ENCODE assay signal across 14 cellular contexts in genomic region chr5:171999877-172000276, GRCh38. TPM values are rescaled to one million over a fixed set of nuclear protein-coding genes. Genes with fewer than 3 reads are reported as not detected.
A peak's percentile ranks its signal among the peaks of the same experiment; 100 is the strongest.
DNase-seq lines count a peak whose midpoint lies in the region; ATAC-seq lines count a peak whose summit lies in the region.
"Had no signal": no experiment of that assay in that cellular context is flagged by ENCODE, and none has a peak within 500 bp of the region (broad histone marks: within the 10 kb centered on the region; RNA-seq: fewer than 3 reads in every experiment).

No MANE protein-coding gene starts in this region.

- H3K4me3 Mint-ChIP-seq in CD4-positive, CD25-positive, alpha-beta regulatory T cell, result peak overlapping the region in 1 of 4 donors; percentile 58
- no peak overlapping the region for H3K4me3 Mint-ChIP-seq in activated naive CD8-positive, alpha-beta T cell treated with anti-CD3 and anti-CD28 coated beads, Interleukin-2, amount 50 U/mL, for 24 hours

- no peak overlapping the region for H3K27ac ChIP-seq in CD4-positive, CD25-positive, alpha-beta regulatory T cell (ENCODE audit: insufficient read depth, low read length, poor library complexity, severe bottlenecking)
- H3K27ac ChIP-seq: WERI-Rb-1 had no signal

- H3K36me3 ChIP-seq in CD4-positive, CD25-positive, alpha-beta regulatory T cell (ENCODE audit: control insufficient read depth, insufficient read depth, low read length), result peaks cover 15% of the 10 kb centered on the region
- H3K36me3 ChIP-seq in MG63, result peaks cover 25% of the 10 kb centered on the region

- no peaks in the 10 kb centered on the region for H3K27me3 Mint-ChIP-seq in CD4-positive, CD25-positive, alpha-beta regulatory T cell
- H3K27me3 Mint-ChIP-seq in activated naive CD8-positive, alpha-beta T cell treated with anti-CD3 and anti-CD28 coated beads, Interleukin-2, amount 50 U/mL, for 24 hours, result no peaks in the 10 kb centered on the region

- H3K9me3 Mint-ChIP-seq in CD4-positive, CD25-positive, alpha-beta regulatory T cell, result no peaks in the 10 kb centered on the region
- no peaks in the 10 kb centered on the region for H3K9me3 Mint-ChIP-seq in activated naive CD8-positive, alpha-beta T cell treated with anti-CD3 and anti-CD28 coated beads, Interleukin-2, amount 50 U/mL, for 24 hours

- H3K9me3 ChIP-seq in CD4-positive, CD25-positive, alpha-beta regulatory T cell (ENCODE audit: control insufficient read depth in 2 of 2, low read length in 2 of 2), result no peaks in the 10 kb centered on the region
- no peaks in the 10 kb centered on the region for H3K9me3 ChIP-seq in MG63

- H3K36me3 Mint-ChIP-seq in CD4-positive, CD25-positive, alpha-beta regulatory T cell, result peaks cover 8% of the 10 kb centered on the region
- peaks cover 54% of the 10 kb centered on the region for H3K36me3 Mint-ChIP-seq in activated naive CD8-positive, alpha-beta T cell treated with anti-CD3 and anti-CD28 coated beads, Interleukin-2, amount 50 U/mL, for 24 hours (ENCODE audit: low read depth)

- H3K27ac Mint-ChIP-seq in CD4-positive, CD25-positive, alpha-beta regulatory T cell, result peak overlapping the region in 1 of 3 donors; percentile 39
- H3K27ac Mint-ChIP-seq in activated naive CD8-positive, alpha-beta T cell treated with anti-CD3 and anti-CD28 coated beads, Interleukin-2, amount 50 U/mL, for 24 hours, result peak overlapping the region; percentile 53

- peaks cover 33% of the 10 kb centered on the region for H3K4me1 ChIP-seq in CD4-positive, CD25-positive, alpha-beta regulatory T cell (ENCODE audit: control insufficient read depth, insufficient read depth, low read length, poor library complexity, severe bottlenecking)

- H3K27me3 ChIP-seq in CD4-positive, CD25-positive, alpha-beta regulatory T cell (ENCODE audit: control insufficient read depth, insufficient read depth, low read length), result no peaks in the 10 kb centered on the region
- no peaks in the 10 kb centered on the region for H3K27me3 ChIP-seq in MG63

- ATAC-seq in CD4-positive, CD25-positive, alpha-beta regulatory T cell (ENCODE audit: low read depth in 2 of 2), result no peak
- ATAC-seq in GM21423 (IDR thresholded peaks at IDR 0.05; ENCODE audit: unreplicated experiment) (peak; percentile 51), HG03520 (IDR thresholded peaks at IDR 0.05; ENCODE audit: unreplicated experiment) (peak; percentile 39)
- ATAC-seq in activated naive CD8-positive, alpha-beta T cell treated with anti-CD3 and anti-CD28 coated beads, Interleukin-2, amount 50 U/mL, for 24 hours, result no peak

- peaks cover 47 to 86% (median 76%) of the 10 kb centered on the region in 4 donors for H3K4me1 Mint-ChIP-seq in CD4-positive, CD25-positive, alpha-beta regulatory T cell
- peaks cover 84% of the 10 kb centered on the region for H3K4me1 Mint-ChIP-seq in activated naive CD8-positive, alpha-beta T cell treated with anti-CD3 and anti-CD28 coated beads, Interleukin-2, amount 50 U/mL, for 24 hours

- DNase-seq in CD4-positive, CD25-positive, alpha-beta regulatory T cell, result no peak
- no peak for DNase-seq in activated naive CD8-positive, alpha-beta T cell treated with anti-CD3 and anti-CD28 coated beads, Interleukin-2, amount 50 U/mL, for 24 hours
- no peak for DNase-seq in NCI-H2196 treated with DMSO at 0.1 percent for 48 hours (lab: John Stamatoyannopoulos, UW; ENCODE audit: unreplicated experiment)
- no peak for DNase-seq in MG63
- DNase-seq in NK-92 treated with Interleukin-12 subunit alpha and Interleukin-12 subunit beta, amount 100 ng/mL, for 24 hours (lab: John Stamatoyannopoulos, UW), result no peak
- no peak for DNase-seq in NCI-H510A (lab: John Stamatoyannopoulos, UW)
- DNase-seq: C1 segment of cervical spinal cord, NCI-H524, small intestine, substantia nigra, WERI-Rb-1 had no signal

- peak overlapping the region; percentile 7 for H3K4me3 ChIP-seq in CD4-positive, CD25-positive, alpha-beta regulatory T cell (ENCODE audit: low read depth, low read length)
- H3K4me3 ChIP-seq in MG63, result no peak overlapping the region
- H3K4me3 ChIP-seq: lung had no signal

RNA-seq across cellular contexts. Expression of gene FBXW11, which starts 6.6 kb away (rescaled TPM):
- 40.7 TPM for total RNA-seq in CD4-positive, CD25-positive, alpha-beta regulatory T cell
- 10 to 100 TPM; 20.6 to 26.0 (median 24.9) TPM for polyA plus RNA-seq in CD4-positive, CD25-positive, alpha-beta regulatory T cell
- 71.1 and 106 TPM in 2 replicates for total RNA-seq in MG63 (2014; rRNA removed; shearing (Covaris generic); ENCODE audit: low replicate concordance)

Comparison
In these comparisons a context has a peak if more than half of its experiments do, and no peak if none do; other contexts are left out.
1. ATAC-seq: peak in GM21423 (single experiment) and HG03520 (single experiment); none in CD4-positive, CD25-positive, alpha-beta regulatory T cell (0 of 2) and activated naive CD8-positive, alpha-beta T cell treated with anti-CD3 and anti-CD28 coated beads, Interleukin-2, amount 50 U/mL, for 24 hours (single experiment).